Comparison of ENCODE assay signal across 16 cellular contexts in genomic region chr1:110118636-110119396, GRCh38. TPM values are rescaled to one million over a fixed set of nuclear protein-coding genes. Genes with fewer than 3 reads are reported as not detected.
DNase-seq lines count a peak whose midpoint lies in the region; ATAC-seq and TF ChIP-seq lines count a peak whose summit lies in the region.
"Had no signal": no experiment of that assay in that cellular context is flagged by ENCODE, and none has a peak within 500 bp of the region (broad histone marks: within the 10 kb centered on the region; RNA-seq: fewer than 3 reads in every experiment).

No MANE protein-coding gene starts in this region.

- in situ Hi-C loops in GM13976 (cut with MboI; ENCODE audit: low sequenced_read_pairs, unreplicated experiment): no loop called here

- peak overlapping the region; percentile 4 for H3K4me2 ChIP-seq in Karpas-422 (ENCODE audit: low read depth, low read length, poor library complexity, severe bottlenecking)

- peaks cover 72% of the 10 kb centered on the region for H3K27me3 Mint-ChIP-seq in stimulated activated memory B cell treated with anti-CD40 and anti-IgM and Interleukin-4, amounts not matched to agents 10 μg/mL and 1 μg/mL and 100 μg/mL, for 72 hours

- no peak overlapping the region for H3K27ac Mint-ChIP-seq in stimulated activated memory B cell treated with anti-CD40 and anti-IgM and Interleukin-4, amounts not matched to agents 10 μg/mL and 1 μg/mL and 100 μg/mL, for 72 hours
- H3K27ac Mint-ChIP-seq: activated naive CD8-positive, alpha-beta T cell treated with anti-CD3 and anti-CD28 coated beads, Interleukin-2, amount 10 ng/mL, durations not matched to agents 7 days and 5 days; B cell had no signal

- H3K27ac ChIP-seq in Karpas-422 (ENCODE audit: low read length): peak overlapping the region; percentile 41; the same call in 1 of the 2 replicates
- H3K27ac ChIP-seq: coronary artery had no signal

- no peak for ATAC-seq in stimulated activated memory B cell treated with anti-CD40 and anti-IgM and Interleukin-4, amounts not matched to agents 10 μg/mL and 1 μg/mL and 100 μg/mL, for 72 hours
- ATAC-seq: K562 had no signal

- H4K20me1 ChIP-seq in Karpas-422 (ENCODE audit: insufficient read depth, low read depth, low read length): no peaks in the 10 kb centered on the region

- H3K9ac ChIP-seq in Karpas-422 (ENCODE audit: low read length): no peak overlapping the region

- no peak overlapping the region for H2AFZ ChIP-seq in Karpas-422 (ENCODE audit: low read length)

- no peaks in the 10 kb centered on the region; the same call in 1 of the 2 replicates for H3K36me3 ChIP-seq in Karpas-422 (ENCODE audit: insufficient read depth, low read length)

- TF ChIP-seq CTCF in cardiac fibroblast (IDR thresholded peaks at IDR 0.05; ENCODE audit: low read depth, low read length): no peak
- no peak for TF ChIP-seq CTCF in GM13976 (IDR thresholded peaks at IDR 0.05; ENCODE audit: borderline replicate concordance, control extremely low read depth, extremely low read depth, insufficient read depth, missing control alignments)

- no peak overlapping the region for H3K4me3 ChIP-seq in Karpas-422 (ENCODE audit: low read length)
- H3K4me3 ChIP-seq in cardiac fibroblast (replicated peaks in 1 of 2; ENCODE audit: low read depth in 2 of 2, low read length in 2 of 2): no peak overlapping the region
- H3K4me3 ChIP-seq: coronary artery, K562 had no signal

- peaks cover 13% of the 10 kb centered on the region for H3K4me1 Mint-ChIP-seq in stimulated activated memory B cell treated with anti-CD40 and anti-IgM and Interleukin-4, amounts not matched to agents 10 μg/mL and 1 μg/mL and 100 μg/mL, for 72 hours
- H3K4me1 Mint-ChIP-seq: B cell had no signal

- H3K36me3 Mint-ChIP-seq in stimulated activated memory B cell treated with anti-CD40 and anti-IgM and Interleukin-4, amounts not matched to agents 10 μg/mL and 1 μg/mL and 100 μg/mL, for 72 hours: peaks cover 8% of the 10 kb centered on the region

- H3K9me2 ChIP-seq in Karpas-422 (replicated peaks; ENCODE audit: insufficient read depth, low read length): no peaks in the 10 kb centered on the region

- H3K79me2 ChIP-seq in Karpas-422 (ENCODE audit: low read length): no peaks in the 10 kb centered on the region

- H3K27me3 ChIP-seq in Karpas-422 (ENCODE audit: low read length): peaks cover 5% of the 10 kb centered on the region; the same call in 1 of the 2 replicates

- H3K9me3 Mint-ChIP-seq in stimulated activated memory B cell treated with anti-CD40 and anti-IgM and Interleukin-4, amounts not matched to agents 10 μg/mL and 1 μg/mL and 100 μg/mL, for 72 hours: peaks cover 7% of the 10 kb centered on the region

- H3K4me3 Mint-ChIP-seq in stimulated activated memory B cell treated with anti-CD40 and anti-IgM and Interleukin-4, amounts not matched to agents 10 μg/mL and 1 μg/mL and 100 μg/mL, for 72 hours: no peak overlapping the region
- H3K4me3 Mint-ChIP-seq: activated naive CD8-positive, alpha-beta T cell treated with anti-CD3 and anti-CD28 coated beads, Interleukin-2, amount 10 ng/mL, durations not matched to agents 7 days and 5 days; B cell had no signal

- DNase-seq in activated T-cell treated with anti-CD3 and anti-CD28 coated beads for 24 hours (ENCODE audit: low read depth) (peak; percentile 14), Karpas-422 (no peak), cardiac fibroblast (ENCODE audit: low read depth in 2 of 2) (peak; percentile 11 to 36), GM13976 (ENCODE audit: low spot score) (no peak), activated gamma-delta T cell treated with Interleukin-2 at 50 U/mL for 16 hours (no peak)
- no peak for DNase-seq in activated T-cell treated with anti-CD3 and anti-CD28 coated beads, Interleukin-2, amount 50 U/mL, for 1 hour
- DNase-seq in stimulated activated CD4-positive, alpha-beta T cell treated with anti-CD3 and anti-CD28 coated beads, Interleukin-4, amount 100 ng/mL, for 48 hours (ENCODE audit: low read depth in 2 of 2): peak; percentile 10 to 19
- DNase-seq: activated CD4-positive, CD25-positive, alpha-beta regulatory T cell treated with anti-CD3 and anti-CD28 coated beads, Interleukin-2, amount 50 U/mL, for 72 hours; activated naive CD8-positive, alpha-beta T cell treated with anti-CD3 and anti-CD28 coated beads, Interleukin-2, amount 10 ng/mL, durations not matched to agents 7 days and 5 days; NCI-H1694 had no signal

- H3K9me3 ChIP-seq in Karpas-422 (ENCODE audit: low read length): peaks cover 7% of the 10 kb centered on the region

- peaks cover 28% of the 10 kb centered on the region for H3K4me1 ChIP-seq in Karpas-422 (ENCODE audit: low read length)

RNA-seq across cellular contexts. Expression of gene UBL4B, which starts 6.6 kb away (rescaled TPM):
- total RNA-seq in Karpas-422 (2014; rRNA removed; shearing (Covaris generic); ENCODE audit: low replicate concordance): 0.19 and 0.47 TPM in 2 replicates
- total RNA-seq: activated naive CD8-positive, alpha-beta T cell treated with anti-CD3 and anti-CD28 coated beads, Interleukin-2, amount 10 ng/mL, durations not matched to agents 7 days and 5 days; B cell; fibroblast of lung; K562 had no signal

RNA-seq across cellular contexts. Expression of gene SLC6A17, which starts 31.5 kb away (rescaled TPM):
- total RNA-seq in Karpas-422 (2014; rRNA removed; shearing (Covaris generic); ENCODE audit: low replicate concordance): not detected in 2 replicates
- total RNA-seq: activated naive CD8-positive, alpha-beta T cell treated with anti-CD3 and anti-CD28 coated beads, Interleukin-2, amount 10 ng/mL, durations not matched to agents 7 days and 5 days; B cell; K562 had no signal

RNA-seq across cellular contexts. Expression of gene ALX3, which starts 48.3 kb away (rescaled TPM):
- total RNA-seq in Karpas-422 (2014; rRNA removed; shearing (Covaris generic); ENCODE audit: low replicate concordance): not detected in 2 replicates
- total RNA-seq: activated naive CD8-positive, alpha-beta T cell treated with anti-CD3 and anti-CD28 coated beads, Interleukin-2, amount 10 ng/mL, durations not matched to agents 7 days and 5 days; B cell; fibroblast of lung; K562; omental fat pad had no signal

Comparison
In these comparisons a context has a peak if more than half of its experiments do, and no peak if none do; other contexts are left out.
1. DNase-seq: peak in activated T-cell treated with anti-CD3 and anti-CD28 coated beads for 24 hours (single experiment), cardiac fibroblast (2 of 2) and stimulated activated CD4-positive, alpha-beta T cell treated with anti-CD3 and anti-CD28 coated beads, Interleukin-4, amount 100 ng/mL, for 48 hours (2 of 2); none in activated T-cell treated with anti-CD3 and anti-CD28 coated beads, Interleukin-2, amount 50 U/mL, for 1 hour (single experiment), Karpas-422 (single experiment), GM13976 (single experiment) and activated gamma-delta T cell treated with Interleukin-2 at 50 U/mL for 16 hours (single experiment).